In genomic region chr11:67950705-67951104, GRCh38 we compare ENCODE assay signal across 4 cellular contexts. TPM values are rescaled to one million over a fixed set of nuclear protein-coding genes. Genes with fewer than 3 reads are reported as not detected.
"Had no signal": no experiment of that assay in that cellular context is flagged by ENCODE, and none has a peak within 500 bp of the region (broad histone marks: within the 10 kb centered on the region; RNA-seq: fewer than 3 reads in every experiment).

No MANE protein-coding gene starts in this region.

RNA-seq across cellular contexts. Expression of gene ALDH3B1, which starts 59.4 kb away (rescaled TPM):
- total RNA-seq: activated naive CD4-positive, alpha-beta T cell treated with anti-CD3 and anti-CD28 coated beads for 36 hours; activated naive CD8-positive, alpha-beta T cell treated with anti-CD3 and anti-CD28 coated beads for 36 hours; activated T-helper 1 cell treated with anti-CD3 and anti-CD28 coated beads, Interleukin-12 subunit alpha, Interleukin-12 subunit beta, Interleukin-2, Interleukin-4 antibody, amounts not matched to agents 30 ng/mL and 10 ng/mL and 1 ng/mL, durations not matched to agents 14 hours and 24 hours and 36 hours; activated T-helper 2 cell treated with anti-CD3 and anti-CD28 coated beads, Interferon-gamma antibody, Interleukin-2, Interleukin-4, amounts not matched to agents 10 μg/mL and 5 μg/mL and 100 μg/mL, durations not matched to agents 14 hours and 24 hours and 36 hours had no signal
